Comparison of ENCODE assay signal across 12 cellular contexts in the genomic region with DNA sequence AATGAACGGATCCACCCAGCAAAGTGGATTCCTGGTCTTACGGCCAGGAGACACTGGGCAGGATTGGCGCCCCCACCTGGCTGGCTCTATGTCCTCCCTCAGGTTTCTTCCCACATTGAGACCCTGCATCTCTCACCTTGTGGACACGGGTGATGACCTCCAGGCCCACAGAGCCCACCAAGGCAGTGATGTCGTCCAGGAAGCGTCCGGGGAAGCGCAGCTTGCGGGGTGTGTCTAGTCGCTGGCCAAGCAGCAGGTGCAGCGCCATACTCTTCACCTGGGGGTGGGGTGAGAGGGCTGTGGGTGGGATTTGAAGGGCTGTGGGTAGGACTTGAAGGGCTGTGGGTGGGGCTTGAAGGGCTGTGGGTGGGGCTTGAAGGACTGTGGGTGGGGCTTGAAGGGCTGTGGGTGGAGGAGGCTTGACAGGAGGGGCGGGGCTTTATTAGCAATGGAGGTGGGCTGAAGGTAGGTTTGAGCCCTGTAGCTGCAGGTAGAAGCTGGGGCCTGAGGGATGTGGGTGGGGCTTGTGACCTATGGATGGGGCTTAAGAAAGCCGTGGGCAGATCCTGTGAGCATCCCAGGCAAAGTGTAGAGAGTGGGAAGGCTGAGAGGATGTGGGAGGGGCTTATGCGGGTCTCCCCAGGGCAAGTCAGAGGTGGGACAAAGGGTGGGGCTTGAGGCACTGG. TPM values are rescaled to one million over a fixed set of nuclear protein-coding genes. Genes with fewer than 3 reads are reported as not detected.
DNase-seq lines count a peak whose midpoint lies in the region; ATAC-seq and TF ChIP-seq lines count a peak whose summit lies in the region.
"Had no signal": no experiment of that assay in that cellular context is flagged by ENCODE, and none has a peak within 500 bp of the region (broad histone marks: within the 10 kb centered on the region; RNA-seq: fewer than 3 reads in every experiment).

No MANE protein-coding gene starts in this region.

- DNase-seq in NCI-H526 (lab: John Stamatoyannopoulos, UW) (peak; percentile 9 to 40), NCI-H526 treated with DMSO at 0.1 percent for 48 hours (lab: John Stamatoyannopoulos, UW) (no peak), memory B cell (ENCODE audit: low spot score in 2 of 2) (no peak), COLO829 (ENCODE audit: low spot score) (no peak), NCI-H128 (lab: John Stamatoyannopoulos, UW; ENCODE audit: unreplicated experiment) (no peak)
- DNase-seq in activated CD8-positive, alpha-beta T cell treated with anti-CD3 and anti-CD28 coated beads, Interleukin-2, amount 10 ng/mL, durations not matched to agents 7 days and 5 days: peak; percentile 30
- DNase-seq: NCI-H1694; stimulated activated naive CD8-positive, alpha-beta T cell treated with anti-CD3 and anti-CD28 coated beads, Interleukin-15, Interleukin-2, amounts not matched to agents 100 U/mL and 50 U/mL, for 24 hours had no signal

- no peak overlapping the region for H3K4me3 Mint-ChIP-seq in activated CD8-positive, alpha-beta T cell treated with anti-CD3 and anti-CD28 coated beads, Interleukin-2, amount 10 ng/mL, durations not matched to agents 7 days and 5 days
- H3K4me3 Mint-ChIP-seq in memory B cell: no peak overlapping the region

- no peak overlapping the region for H3K27ac Mint-ChIP-seq in activated CD8-positive, alpha-beta T cell treated with anti-CD3 and anti-CD28 coated beads, Interleukin-2, amount 10 ng/mL, durations not matched to agents 7 days and 5 days
- H3K27ac Mint-ChIP-seq in memory B cell: no peak overlapping the region

- POLR2A ChIA-PET in activated CD8-positive, alpha-beta T cell treated with anti-CD3 and anti-CD28 coated beads, Interleukin-2, amount 10 ng/mL, durations not matched to agents 7 days and 5 days (lab: Charles Lee): no interaction called here

- no peaks in the 10 kb centered on the region for H3K4me1 Mint-ChIP-seq in activated CD8-positive, alpha-beta T cell treated with anti-CD3 and anti-CD28 coated beads, Interleukin-2, amount 10 ng/mL, durations not matched to agents 7 days and 5 days (ENCODE audit: low read depth)
- H3K4me1 Mint-ChIP-seq in memory B cell: no peaks in the 10 kb centered on the region

- H3K9me3 Mint-ChIP-seq in activated CD8-positive, alpha-beta T cell treated with anti-CD3 and anti-CD28 coated beads, Interleukin-2, amount 10 ng/mL, durations not matched to agents 7 days and 5 days (ENCODE audit: insufficient read depth): no peaks in the 10 kb centered on the region
- peaks cover 5% of the 10 kb centered on the region for H3K9me3 Mint-ChIP-seq in memory B cell

- no peaks in the 10 kb centered on the region for H3K27me3 Mint-ChIP-seq in activated CD8-positive, alpha-beta T cell treated with anti-CD3 and anti-CD28 coated beads, Interleukin-2, amount 10 ng/mL, durations not matched to agents 7 days and 5 days (ENCODE audit: low read depth)
- peaks cover 4% of the 10 kb centered on the region for H3K27me3 Mint-ChIP-seq in memory B cell

- no peak for TF ChIP-seq EP300 in Ishikawa (IDR thresholded peaks at IDR 0.05; ENCODE audit: borderline replicate concordance)

- ATAC-seq in activated CD8-positive, alpha-beta T cell treated with anti-CD3 and anti-CD28 coated beads, Interleukin-2, amount 10 ng/mL, durations not matched to agents 7 days and 5 days: peak; percentile 57
- peak; percentile 43 for ATAC-seq in memory B cell (ENCODE audit: low read depth)
- ATAC-seq in HG03097 (IDR thresholded peaks at IDR 0.05; ENCODE audit: low FRiP score, unreplicated experiment): no peak
- ATAC-seq: stimulated activated naive CD8-positive, alpha-beta T cell treated with anti-CD3 and anti-CD28 coated beads, Interleukin-15, Interleukin-2, amounts not matched to agents 100 U/mL and 50 U/mL, for 24 hours had no signal

- CTCF ChIA-PET in activated CD8-positive, alpha-beta T cell treated with anti-CD3 and anti-CD28 coated beads, Interleukin-2, amount 10 ng/mL, durations not matched to agents 7 days and 5 days (lab: Charles Lee): no interaction called here

- no peaks in the 10 kb centered on the region for H3K36me3 Mint-ChIP-seq in activated CD8-positive, alpha-beta T cell treated with anti-CD3 and anti-CD28 coated beads, Interleukin-2, amount 10 ng/mL, durations not matched to agents 7 days and 5 days (ENCODE audit: low read depth)
- H3K36me3 Mint-ChIP-seq in memory B cell: peaks cover 5% of the 10 kb centered on the region

- TF ChIP-seq RAD21 in Ishikawa (IDR thresholded peaks at IDR 0.05; ENCODE audit: low read depth): peak; percentile 34; the same call in 1 of the 2 replicates

TF ChIP-seq in Ishikawa, 13 proteins besides CTCF, POLR2A, EP300 and RAD21:
- TF ChIP-seq, protein P1, sequence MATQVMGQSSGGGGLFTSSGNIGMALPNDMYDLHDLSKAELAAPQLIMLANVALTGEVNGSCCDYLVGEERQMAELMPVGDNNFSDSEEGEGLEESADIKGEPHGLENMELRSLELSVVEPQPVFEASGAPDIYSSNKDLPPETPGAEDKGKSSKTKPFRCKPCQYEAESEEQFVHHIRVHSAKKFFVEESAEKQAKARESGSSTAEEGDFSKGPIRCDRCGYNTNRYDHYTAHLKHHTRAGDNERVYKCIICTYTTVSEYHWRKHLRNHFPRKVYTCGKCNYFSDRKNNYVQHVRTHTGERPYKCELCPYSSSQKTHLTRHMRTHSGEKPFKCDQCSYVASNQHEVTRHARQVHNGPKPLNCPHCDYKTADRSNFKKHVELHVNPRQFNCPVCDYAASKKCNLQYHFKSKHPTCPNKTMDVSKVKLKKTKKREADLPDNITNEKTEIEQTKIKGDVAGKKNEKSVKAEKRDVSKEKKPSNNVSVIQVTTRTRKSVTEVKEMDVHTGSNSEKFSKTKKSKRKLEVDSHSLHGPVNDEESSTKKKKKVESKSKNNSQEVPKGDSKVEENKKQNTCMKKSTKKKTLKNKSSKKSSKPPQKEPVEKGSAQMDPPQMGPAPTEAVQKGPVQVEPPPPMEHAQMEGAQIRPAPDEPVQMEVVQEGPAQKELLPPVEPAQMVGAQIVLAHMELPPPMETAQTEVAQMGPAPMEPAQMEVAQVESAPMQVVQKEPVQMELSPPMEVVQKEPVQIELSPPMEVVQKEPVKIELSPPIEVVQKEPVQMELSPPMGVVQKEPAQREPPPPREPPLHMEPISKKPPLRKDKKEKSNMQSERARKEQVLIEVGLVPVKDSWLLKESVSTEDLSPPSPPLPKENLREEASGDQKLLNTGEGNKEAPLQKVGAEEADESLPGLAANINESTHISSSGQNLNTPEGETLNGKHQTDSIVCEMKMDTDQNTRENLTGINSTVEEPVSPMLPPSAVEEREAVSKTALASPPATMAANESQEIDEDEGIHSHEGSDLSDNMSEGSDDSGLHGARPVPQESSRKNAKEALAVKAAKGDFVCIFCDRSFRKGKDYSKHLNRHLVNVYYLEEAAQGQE (IDR thresholded peaks at IDR 0.05; ENCODE audit: low read depth): no peak
- TF ChIP-seq CEBPB (IDR thresholded peaks at IDR 0.05) (no peak), TCF12 (IDR thresholded peaks at IDR 0.05; ENCODE audit: low read depth) (no peak), FOXM1 (IDR thresholded peaks at IDR 0.05; ENCODE audit: borderline replicate concordance, low read depth) (no peak), TAF1 (IDR thresholded peaks at IDR 0.05; ENCODE audit: low read depth) (no peak), YY1 (IDR thresholded peaks at IDR 0.05; ENCODE audit: low read depth) (no peak), EGR1 (IDR thresholded peaks at IDR 0.05) (no peak), CREB1 (IDR thresholded peaks at IDR 0.05; ENCODE audit: low read depth) (no peak), NFIC (IDR thresholded peaks at IDR 0.05) (no peak), TEAD4 (IDR thresholded peaks at IDR 0.05) (no peak), ZBTB7A (IDR thresholded peaks at IDR 0.05; ENCODE audit: low read depth) (no peak)
- TF ChIP-seq, protein P2, sequence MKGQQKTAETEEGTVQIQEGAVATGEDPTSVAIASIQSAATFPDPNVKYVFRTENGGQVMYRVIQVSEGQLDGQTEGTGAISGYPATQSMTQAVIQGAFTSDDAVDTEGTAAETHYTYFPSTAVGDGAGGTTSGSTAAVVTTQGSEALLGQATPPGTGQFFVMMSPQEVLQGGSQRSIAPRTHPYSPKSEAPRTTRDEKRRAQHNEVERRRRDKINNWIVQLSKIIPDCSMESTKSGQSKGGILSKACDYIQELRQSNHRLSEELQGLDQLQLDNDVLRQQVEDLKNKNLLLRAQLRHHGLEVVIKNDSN (IDR thresholded peaks at IDR 0.05): no peak
- TF ChIP-seq, protein P3, sequence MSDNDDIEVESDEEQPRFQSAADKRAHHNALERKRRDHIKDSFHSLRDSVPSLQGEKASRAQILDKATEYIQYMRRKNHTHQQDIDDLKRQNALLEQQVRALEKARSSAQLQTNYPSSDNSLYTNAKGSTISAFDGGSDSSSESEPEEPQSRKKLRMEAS (IDR thresholded peaks at IDR 0.05): no peak

RNA-seq across cellular contexts. Expression of gene ANGPTL8, which starts 12.1 kb away (rescaled TPM):
- total RNA-seq in activated CD8-positive, alpha-beta T cell treated with anti-CD3 and anti-CD28 coated beads, Interleukin-2, amount 10 ng/mL, durations not matched to agents 7 days and 5 days: not detected
- total RNA-seq: cardiac septum, frontal cortex had no signal

RNA-seq across cellular contexts. Expression of gene KANK2, which starts 30.0 kb away (rescaled TPM):
- total RNA-seq in activated CD8-positive, alpha-beta T cell treated with anti-CD3 and anti-CD28 coated beads, Interleukin-2, amount 10 ng/mL, durations not matched to agents 7 days and 5 days: 1 to 10 TPM; 6.1 to 8.0 TPM

RNA-seq across cellular contexts. Expression of gene DOCK6, which starts 35.0 kb away (rescaled TPM):
- total RNA-seq in activated CD8-positive, alpha-beta T cell treated with anti-CD3 and anti-CD28 coated beads, Interleukin-2, amount 10 ng/mL, durations not matched to agents 7 days and 5 days: under 1 TPM; 0.13 to 0.76 TPM

Comparison
In these comparisons a context has a peak if more than half of its experiments do, and no peak if none do; other contexts are left out.
1. DNase-seq: peak in NCI-H526 (2 of 2) and activated CD8-positive, alpha-beta T cell treated with anti-CD3 and anti-CD28 coated beads, Interleukin-2, amount 10 ng/mL, durations not matched to agents 7 days and 5 days (single experiment); none in NCI-H526 treated with DMSO at 0.1 percent for 48 hours (single experiment), memory B cell (0 of 2), COLO829 (single experiment) and NCI-H128 (single experiment).